10 cellular contexts compared by ENCODE assay signal in genomic region chr2:224561234-224562005, GRCh38. TPM values are rescaled to one million over a fixed set of nuclear protein-coding genes. Genes with fewer than 3 reads are reported as not detected.
A peak's percentile ranks its signal among the peaks of the same experiment; 100 is the strongest.
DNase-seq lines count a peak whose midpoint lies in the region; ATAC-seq, FAIRE-seq and TF ChIP-seq lines count a peak whose summit lies in the region.
"Had no signal": no experiment of that assay in that cellular context is flagged by ENCODE, and none has a peak within 500 bp of the region (broad histone marks: within the 10 kb centered on the region; RNA-seq: fewer than 3 reads in every experiment).

No MANE protein-coding gene starts in this region.

- DNase-seq in GM18507 (ENCODE audit: extremely low spot score, insufficient read length, low read depth) (no peak), choroid plexus epithelial cell (ENCODE audit: low read depth) (peak; percentile 33), Peyer's patch (no peak), inferior parietal cortex (ENCODE audit: extremely low spot score) (no peak), COR-L47 (lab: John Stamatoyannopoulos, UW) (no peak)
- DNase-seq: mesenchymal stem cell had no signal

- no peak overlapping the region for H3K27ac ChIP-seq in Peyer's patch

- no peaks in the 10 kb centered on the region for H3K36me3 ChIP-seq in Peyer's patch

- FAIRE-seq in GM18507 (lab: Jason Lieb, UNC): peak; percentile 74

- TF ChIP-seq POLR2A in Peyer's patch (IDR thresholded peaks at IDR 0.05): no peak

- H3K4me3 ChIP-seq in choroid plexus epithelial cell (ENCODE audit: low read depth, low read length) (no peak overlapping the region), Peyer's patch (no peak overlapping the region)

- H3K27me3 ChIP-seq in Peyer's patch: no peaks in the 10 kb centered on the region

- TF ChIP-seq CTCF in choroid plexus epithelial cell (conservative IDR thresholded peaks at IDR 0.05; ENCODE audit: low read depth, low read length): no peak
- TF ChIP-seq CTCF in Peyer's patch (IDR thresholded peaks at IDR 0.05): no peak

- no peaks in the 10 kb centered on the region for H3K9me3 ChIP-seq in Peyer's patch

- ATAC-seq in GM21390 (IDR thresholded peaks at IDR 0.05; ENCODE audit: unreplicated experiment) (peak; percentile 60), HG03442 (IDR thresholded peaks at IDR 0.05; ENCODE audit: unreplicated experiment) (peak; percentile 80), HG02571 (IDR thresholded peaks at IDR 0.05; ENCODE audit: unreplicated experiment) (no peak)
- ATAC-seq: Panc1 had no signal

- peaks cover 0 to 5% (median 3%) of the 10 kb centered on the region in 4 donors for H3K4me1 ChIP-seq in Peyer's patch

RNA-seq across cellular contexts. Expression of gene CUL3, which starts 23.7 kb away (rescaled TPM):
- 10 to 100 TPM; 40.5 to 96.6 (median 77.1) TPM for total RNA-seq in Peyer's patch
